14 cellular contexts compared by ENCODE assay signal in the genomic region with DNA sequence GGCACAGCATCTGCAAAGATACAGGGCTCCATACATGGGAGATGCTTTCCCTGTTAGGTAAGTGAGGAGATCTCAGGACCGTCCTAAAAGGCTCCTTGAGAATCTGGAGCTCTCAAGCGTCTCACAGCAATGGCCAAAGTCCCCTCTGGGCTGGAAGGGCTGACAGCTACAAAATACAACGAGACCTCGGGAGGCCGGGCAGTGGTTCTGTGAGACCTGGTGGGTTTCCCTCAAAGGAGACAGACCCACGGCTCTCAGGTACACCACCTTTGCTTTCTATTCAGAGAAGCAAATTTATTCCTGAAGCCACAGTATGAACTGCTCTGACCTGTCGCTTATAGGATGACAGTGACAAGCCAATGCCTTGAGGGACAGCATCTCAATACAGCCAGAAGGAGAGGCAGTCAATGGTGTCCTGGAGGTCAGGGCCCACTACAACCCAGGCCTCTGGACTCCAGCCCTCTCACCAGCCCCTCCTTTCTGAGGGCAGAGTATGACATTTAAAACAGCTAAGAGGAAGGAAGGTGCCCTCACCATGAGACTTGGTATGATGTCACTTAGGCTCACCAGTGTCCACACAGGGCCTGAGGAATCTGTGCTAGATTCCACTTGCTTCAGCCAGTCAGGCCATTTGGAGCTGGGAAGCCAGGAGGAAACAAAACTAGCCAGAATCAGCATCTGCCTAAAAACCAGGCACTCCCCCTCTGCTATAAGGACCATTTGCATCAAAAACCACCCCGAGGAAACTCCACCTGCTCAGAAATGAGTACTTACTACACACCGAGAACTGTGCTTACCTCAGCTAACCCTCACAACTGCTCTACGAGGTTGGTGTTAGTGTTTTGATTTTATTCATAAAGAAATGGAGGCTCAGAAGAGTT.
DNase-seq lines count a peak whose midpoint lies in the region; ATAC-seq, FAIRE-seq and TF ChIP-seq lines count a peak whose summit lies in the region.
"Had no signal": no experiment of that assay in that cellular context is flagged by ENCODE, and none has a peak within 500 bp of the region (broad histone marks: within the 10 kb centered on the region; RNA-seq: fewer than 3 reads in every experiment).

No MANE protein-coding gene starts in this region.

- H3K4me1 Mint-ChIP-seq in activated T-helper 17 cell treated with anti-CD3 and anti-CD28 coated beads, Interleukin-2, amount 50 U/mL, for 72 hours = peaks cover 6% of the 10 kb centered on the region

- no peak for TF ChIP-seq CTCF in lower lobe of right lung (IDR thresholded peaks at IDR 0.05)
- no peak for TF ChIP-seq CTCF in left ventricle myocardium inferior (IDR thresholded peaks at IDR 0.05; ENCODE audit: borderline replicate concordance)

- H3K4me3 ChIP-seq in lower lobe of right lung = no peak overlapping the region
- H3K4me3 ChIP-seq in left ventricle myocardium inferior = no peak overlapping the region
- H3K4me3 ChIP-seq: ascending aorta; BLaER1 treated with 17β-estradiol and CSF1 and Interleukin-3, amounts not matched to agents 10 nM and 100 nM had no signal

- no peak overlapping the region for H3K27ac ChIP-seq in lower lobe of right lung
- no peak overlapping the region for H3K27ac ChIP-seq in left ventricle myocardium inferior (replicated peaks)
- H3K27ac ChIP-seq: ascending aorta; BLaER1 treated with 17β-estradiol and CSF1 and Interleukin-3, amounts not matched to agents 10 nM and 100 nM had no signal

- intact Hi-C loops in lower lobe of right lung (cut with DNase I) (no loop called here), left ventricle myocardium inferior (cut with micrococcal nuclease) (no loop called here)

- no peak overlapping the region for H3K27ac Mint-ChIP-seq in activated T-helper 17 cell treated with anti-CD3 and anti-CD28 coated beads, Interleukin-2, amount 50 U/mL, for 72 hours

- H3K4me3 Mint-ChIP-seq in activated T-helper 17 cell treated with anti-CD3 and anti-CD28 coated beads, Interleukin-2, amount 50 U/mL, for 72 hours = no peak overlapping the region

- TF ChIP-seq POLR2A in GM12892 (IDR thresholded peaks at IDR 0.05; ENCODE audit: low read depth, low read length) = no peak

- H3K4me1 ChIP-seq in lower lobe of right lung = no peaks in the 10 kb centered on the region
- H3K4me1 ChIP-seq in left ventricle myocardium inferior = no peaks in the 10 kb centered on the region
- H3K4me1 ChIP-seq: ascending aorta had no signal

- H3K36me3 ChIP-seq in lower lobe of right lung = no peaks in the 10 kb centered on the region
- H3K36me3 ChIP-seq in left ventricle myocardium inferior = no peaks in the 10 kb centered on the region
- H3K36me3 ChIP-seq: ascending aorta; BLaER1 treated with 17β-estradiol and CSF1 and Interleukin-3, amounts not matched to agents 10 nM and 100 nM had no signal

- no peaks in the 10 kb centered on the region for H3K36me3 Mint-ChIP-seq in activated T-helper 17 cell treated with anti-CD3 and anti-CD28 coated beads, Interleukin-2, amount 50 U/mL, for 72 hours (ENCODE audit: low read depth)

- peak; percentile 53 for FAIRE-seq in GM12892 (lab: Jason Lieb, UNC)
- FAIRE-seq: H54 had no signal

- DNase-seq in GM12892 (ENCODE audit: insufficient read length) (peak; percentile 29), KG1 (lab: John Stamatoyannopoulos, UW) (no peak), lower lobe of right lung (no peak), left ventricle myocardium inferior (no peak)
- DNase-seq: DND-41, NCI-H2029 treated with DMSO at 0.1 percent for 48 hours, nucleus accumbens had no signal

- H3K27me3 ChIP-seq in lower lobe of right lung (ENCODE audit: low read depth) (no peaks in the 10 kb centered on the region), left ventricle myocardium inferior (ENCODE audit: low read depth) (peaks cover 44% of the 10 kb centered on the region)
- H3K27me3 ChIP-seq: ascending aorta; BLaER1 treated with 17β-estradiol and CSF1 and Interleukin-3, amounts not matched to agents 10 nM and 100 nM had no signal

- ATAC-seq in GM18867 (IDR thresholded peaks at IDR 0.05; ENCODE audit: unreplicated experiment) (peak; percentile 58), HG02588 (IDR thresholded peaks at IDR 0.05; ENCODE audit: unreplicated experiment) (peak; percentile 65), HG03045 (IDR thresholded peaks at IDR 0.05; ENCODE audit: unreplicated experiment) (no peak), lower lobe of right lung (no peak)
- ATAC-seq in activated T-helper 17 cell treated with anti-CD3 and anti-CD28 coated beads, Interleukin-2, amount 50 U/mL, for 72 hours (replicated peaks) = peak; percentile 91

- no peaks in the 10 kb centered on the region for H3K9me3 Mint-ChIP-seq in activated T-helper 17 cell treated with anti-CD3 and anti-CD28 coated beads, Interleukin-2, amount 50 U/mL, for 72 hours

- H3K9me3 ChIP-seq in lower lobe of right lung (no peaks in the 10 kb centered on the region), left ventricle myocardium inferior (replicated peaks) (no peaks in the 10 kb centered on the region)
- H3K9me3 ChIP-seq: ascending aorta; BLaER1 treated with 17β-estradiol and CSF1 and Interleukin-3, amounts not matched to agents 10 nM and 100 nM had no signal

- H3K27me3 Mint-ChIP-seq in activated T-helper 17 cell treated with anti-CD3 and anti-CD28 coated beads, Interleukin-2, amount 50 U/mL, for 72 hours = peaks cover 15% of the 10 kb centered on the region

Comparison
In these comparisons a context has a peak if more than half of its experiments do, and no peak if none do; other contexts are left out.
1. ATAC-seq: peak in GM18867 (single experiment), HG02588 (single experiment) and activated T-helper 17 cell treated with anti-CD3 and anti-CD28 coated beads, Interleukin-2, amount 50 U/mL, for 72 hours (single experiment); none in HG03045 (single experiment) and lower lobe of right lung (0 of 2).